ENCODE assay signal across 8 cellular contexts in the genomic region with DNA sequence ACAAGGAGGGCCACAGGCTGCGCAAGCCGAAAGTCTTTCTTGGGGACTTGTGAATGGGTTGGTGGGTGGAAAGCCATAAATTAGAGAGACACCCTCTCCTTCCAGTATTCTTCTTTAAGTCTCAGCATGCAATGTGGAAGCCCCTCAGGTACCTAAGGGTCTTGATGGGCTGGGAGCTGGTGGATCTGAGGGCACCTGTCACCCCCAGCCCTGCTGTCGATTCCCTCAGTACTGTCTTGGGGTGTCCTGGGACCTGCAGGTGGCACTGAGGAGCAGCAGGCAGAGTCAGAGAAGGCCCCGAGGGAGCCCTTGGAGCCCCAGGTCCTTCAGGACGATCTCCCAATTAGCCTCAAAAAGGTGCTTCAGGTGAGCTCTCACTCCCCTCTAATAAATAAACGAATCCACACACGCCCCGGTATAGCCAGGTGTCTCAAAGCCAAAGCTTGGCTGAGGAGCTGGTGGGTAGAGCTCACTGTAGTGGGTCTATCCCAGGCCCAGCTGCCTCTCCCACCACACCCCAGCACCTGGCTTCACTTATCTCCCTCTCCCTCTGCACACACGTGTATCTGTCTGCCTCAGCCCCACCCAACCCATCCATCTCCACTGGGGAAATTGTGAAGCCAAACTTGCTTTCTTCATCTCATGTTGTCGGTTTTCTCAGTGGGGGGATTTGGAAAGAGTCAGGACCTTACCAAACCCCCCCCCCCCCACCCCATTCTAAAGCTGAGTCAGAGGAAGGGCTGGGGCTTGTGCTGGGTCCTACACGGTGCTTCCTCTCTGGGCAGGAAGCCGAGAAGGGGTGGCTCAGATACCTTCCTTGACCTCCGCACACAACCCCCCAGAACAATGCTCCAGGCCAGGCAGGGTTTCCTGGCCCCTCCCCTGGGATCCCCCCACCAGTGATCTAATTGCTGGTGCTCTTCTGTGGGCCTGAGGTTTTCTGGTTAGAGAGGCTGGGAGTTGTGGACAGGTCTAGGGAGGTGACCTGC. TPM values are rescaled to one million over a fixed set of nuclear protein-coding genes. Genes with fewer than 3 reads are reported as not detected.
DNase-seq lines count a peak whose midpoint lies in the region; ATAC-seq and TF ChIP-seq lines count a peak whose summit lies in the region.

No MANE protein-coding gene starts in this region.

- DNase-seq in GM03348 (ENCODE audit: low spot score) (peak; percentile 40), NCI-H187 (lab: John Stamatoyannopoulos, UW) (peak; percentile 67 to 69), left ventricle myocardium superior (peak; percentile 56), NCI-H1930 (lab: John Stamatoyannopoulos, UW) (no peak), omental fat pad (ENCODE audit: low spot score) (no peak)
- peak; percentile 21 for DNase-seq in stimulated activated CD4-positive, alpha-beta T cell treated with anti-CD3 and anti-CD28 coated beads, Interleukin-1b, Interleukin-23, amount 100 ng/mL, for 48 hours

- no peak for TF ChIP-seq CTCF in omental fat pad (IDR thresholded peaks at IDR 0.05)

- intact Hi-C loops in left ventricle myocardium superior (cut with micrococcal nuclease): no loop called here

- peak overlapping the region; percentile 91 for H3K4me3 Mint-ChIP-seq in activated T-helper 17 cell treated with anti-CD3 and anti-CD28 coated beads, Interleukin-2, amount 50 U/mL, for 72 hours

- ATAC-seq in activated T-helper 17 cell treated with anti-CD3 and anti-CD28 coated beads, Interleukin-2, amount 50 U/mL, for 72 hours (replicated peaks): peak; percentile 23
- peak; percentile 14 for ATAC-seq in left ventricle myocardium superior
- ATAC-seq in HG02884 (IDR thresholded peaks at IDR 0.05; ENCODE audit: unreplicated experiment): no peak
- no peak for ATAC-seq in omental fat pad (ENCODE audit: low FRiP score)

- peak overlapping the region; percentile 77 for H3K27ac Mint-ChIP-seq in activated T-helper 17 cell treated with anti-CD3 and anti-CD28 coated beads, Interleukin-2, amount 50 U/mL, for 72 hours

- H3K36me3 Mint-ChIP-seq in activated T-helper 17 cell treated with anti-CD3 and anti-CD28 coated beads, Interleukin-2, amount 50 U/mL, for 72 hours (ENCODE audit: low read depth): peaks cover 30% of the 10 kb centered on the region

- no peaks in the 10 kb centered on the region for H3K9me3 Mint-ChIP-seq in activated T-helper 17 cell treated with anti-CD3 and anti-CD28 coated beads, Interleukin-2, amount 50 U/mL, for 72 hours

- H3K4me1 Mint-ChIP-seq in activated T-helper 17 cell treated with anti-CD3 and anti-CD28 coated beads, Interleukin-2, amount 50 U/mL, for 72 hours: peaks cover 7% of the 10 kb centered on the region

- H3K27me3 Mint-ChIP-seq in activated T-helper 17 cell treated with anti-CD3 and anti-CD28 coated beads, Interleukin-2, amount 50 U/mL, for 72 hours: no peaks in the 10 kb centered on the region

RNA-seq across cellular contexts. Expression of a gene that starts 1.6 kb away (rescaled TPM):
- total RNA-seq in activated T-helper 17 cell treated with anti-CD3 and anti-CD28 coated beads, Interleukin-2, amount 50 U/mL, for 72 hours: 10 to 100 TPM; 53.2 to 86.6 TPM
- 84.2 TPM for total RNA-seq in left ventricle myocardium superior
- total RNA-seq in omental fat pad: 100 to 1,000 TPM; 116 to 262 (median 157) TPM

RNA-seq across cellular contexts. Expression of a gene that starts 10.8 kb away (rescaled TPM):
- total RNA-seq in activated T-helper 17 cell treated with anti-CD3 and anti-CD28 coated beads, Interleukin-2, amount 50 U/mL, for 72 hours: 1 to 10 TPM; 4.6 to 7.0 TPM
- total RNA-seq in left ventricle myocardium superior: 2.3 TPM
- 1 to 10 TPM; 1.7 to 5.0 (median 4.4) TPM for total RNA-seq in omental fat pad

RNA-seq across cellular contexts. Expression of a gene that starts 19.1 kb away (rescaled TPM):
- not detected for total RNA-seq in activated T-helper 17 cell treated with anti-CD3 and anti-CD28 coated beads, Interleukin-2, amount 50 U/mL, for 72 hours
- not detected for total RNA-seq in left ventricle myocardium superior
- not detected for total RNA-seq in omental fat pad

RNA-seq across cellular contexts. Expression of a gene that starts 19.1 kb away (rescaled TPM):
- 1 to 10 TPM in 1 of 2 donors, under 1 TPM in 1; 0.67 to 2.2 TPM for total RNA-seq in activated T-helper 17 cell treated with anti-CD3 and anti-CD28 coated beads, Interleukin-2, amount 50 U/mL, for 72 hours
- 0.37 TPM for total RNA-seq in left ventricle myocardium superior
- under 1 TPM in 3 of 4 donors, not detected in 1; 0.36 to 0.79 (median 0.38) TPM for total RNA-seq in omental fat pad

RNA-seq across cellular contexts. Expression of a gene that starts 25.9 kb away (rescaled TPM):
- total RNA-seq in activated T-helper 17 cell treated with anti-CD3 and anti-CD28 coated beads, Interleukin-2, amount 50 U/mL, for 72 hours: 10 to 100 TPM in 1 of 2 donors, 1 to 10 TPM in 1; 4.1 to 10.8 TPM
- 1.1 TPM for total RNA-seq in left ventricle myocardium superior
- total RNA-seq in omental fat pad: 1 to 10 TPM in 2 of 4 donors, under 1 TPM in 1, not detected in 1; 0.84 to 1.8 (median 1.6) TPM

Comparison
In these comparisons a context has a peak if more than half of its experiments do, and no peak if none do; other contexts are left out.
1. DNase-seq: peak in GM03348 (single experiment), NCI-H187 (2 of 2), left ventricle myocardium superior (single experiment) and stimulated activated CD4-positive, alpha-beta T cell treated with anti-CD3 and anti-CD28 coated beads, Interleukin-1b, Interleukin-23, amount 100 ng/mL, for 48 hours (single experiment); none in NCI-H1930 (0 of 2) and omental fat pad (single experiment).
2. ATAC-seq: peak in activated T-helper 17 cell treated with anti-CD3 and anti-CD28 coated beads, Interleukin-2, amount 50 U/mL, for 72 hours (single experiment) and left ventricle myocardium superior (single experiment); none in HG02884 (single experiment) and omental fat pad (single experiment).